11 cellular contexts compared by ENCODE assay signal in the genomic region with DNA sequence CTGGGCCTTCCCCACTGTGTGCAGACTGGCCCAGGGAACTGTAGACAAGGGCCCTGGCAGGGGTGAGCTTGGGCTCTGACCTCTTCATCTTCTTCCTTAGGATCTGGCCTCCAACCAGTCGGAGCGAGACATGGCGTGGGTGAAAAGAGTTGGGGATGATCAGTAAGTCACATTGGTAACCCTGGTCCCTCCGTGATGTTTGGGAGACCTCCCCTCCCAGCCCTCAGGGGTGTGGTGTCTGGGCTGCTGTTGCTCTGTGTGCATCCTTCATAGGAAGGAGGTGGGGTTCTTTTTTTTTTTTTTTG. TPM values are rescaled to one million over a fixed set of nuclear protein-coding genes. Genes with fewer than 3 reads are reported as not detected.
A peak's percentile ranks its signal among the peaks of the same experiment; 100 is the strongest.
DNase-seq lines count a peak whose midpoint lies in the region; ATAC-seq and TF ChIP-seq lines count a peak whose summit lies in the region.
"Had no signal": no experiment of that assay in that cellular context is flagged by ENCODE, and none has a peak within 500 bp of the region (broad histone marks: within the 10 kb centered on the region; RNA-seq: fewer than 3 reads in every experiment).

No MANE protein-coding gene starts in this region.

- no peak for ATAC-seq in SK-N-SH treated with all-trans-retinoic acid at 6 μM for 48 hours
- no peak for ATAC-seq in stimulated activated naive CD8-positive, alpha-beta T cell treated with anti-CD3 and anti-CD28 coated beads, Interleukin-15, Interleukin-2, amounts not matched to agents 100 U/mL and 50 U/mL, for 24 hours
- ATAC-seq in HG03460 (IDR thresholded peaks at IDR 0.05; ENCODE audit: unreplicated experiment), result no peak
- no peak for ATAC-seq in HG02588 (IDR thresholded peaks at IDR 0.05; ENCODE audit: unreplicated experiment)

- H3K9me2 ChIP-seq in SK-N-SH, result no peaks in the 10 kb centered on the region

- H3K27ac ChIP-seq in SK-N-SH (ENCODE audit: low read depth in 2 of 2, low read length in 1 of 2), result no peak overlapping the region
- H3K27ac ChIP-seq: 22Rv1 had no signal

- no peak for TF ChIP-seq EP300 in SK-N-SH (IDR thresholded peaks at IDR 0.05; ENCODE audit: borderline replicate concordance in 1 of 2, low read depth in 1 of 2, low read length in 1 of 2)

- POLR2A ChIA-PET in SK-N-SH (lab: Yijun Ruan, JAX), result no interaction called here

- H3F3A ChIP-seq in SK-N-SH (replicated peaks; ENCODE audit: insufficient read depth), result peaks cover 12% of the 10 kb centered on the region

- peaks cover 12 to 23% of the 10 kb centered on the region in 2 experiments for H3K36me3 ChIP-seq in SK-N-SH (replicated peaks in 1 of 2; ENCODE audit: control insufficient read depth in 1 of 2, insufficient read depth in 2 of 2, low read length in 1 of 2)

- H3K27me3 Mint-ChIP-seq in stimulated activated naive CD8-positive, alpha-beta T cell treated with anti-CD3 and anti-CD28 coated beads, Interleukin-15, Interleukin-2, amounts not matched to agents 100 ng/mL and 50 ng/mL, for 24 hours, result no peaks in the 10 kb centered on the region
- H3K27me3 Mint-ChIP-seq in endothelial cell (ENCODE audit: unreplicated experiment), result peaks cover 5% of the 10 kb centered on the region
- H3K27me3 Mint-ChIP-seq in type B pancreatic cell, result no peaks in the 10 kb centered on the region

- no peak overlapping the region for H3K4me2 ChIP-seq in SK-N-SH

- H3K36me3 Mint-ChIP-seq in stimulated activated naive CD8-positive, alpha-beta T cell treated with anti-CD3 and anti-CD28 coated beads, Interleukin-15, Interleukin-2, amounts not matched to agents 100 ng/mL and 50 ng/mL, for 24 hours (ENCODE audit: low read depth), result peaks cover 9% of the 10 kb centered on the region
- H3K36me3 Mint-ChIP-seq in endothelial cell (ENCODE audit: low read depth, unreplicated experiment) (peaks cover 27% of the 10 kb centered on the region), type B pancreatic cell (no peaks in the 10 kb centered on the region)

- no peaks in the 10 kb centered on the region for H3K79me2 ChIP-seq in SK-N-SH (ENCODE audit: insufficient read depth)

- no peak overlapping the region for H2AFZ ChIP-seq in SK-N-SH (ENCODE audit: low read depth)

- no peak overlapping the region for H3K4me3 ChIP-seq in SK-N-SH (ENCODE audit: low read depth in 2 of 2, low read length in 1 of 2)

- TF ChIP-seq RAD21 in SK-N-SH (IDR thresholded peaks at IDR 0.05; ENCODE audit: low read length), result no peak

- TF ChIP-seq CTCF in SK-N-SH (IDR thresholded peaks at IDR 0.05) (no peak), endothelial cell (IDR thresholded peaks at IDR 0.05; ENCODE audit: unreplicated experiment) (no peak), type B pancreatic cell (conservative IDR thresholded peaks at IDR 0.05) (no peak)

- H3K9me3 Mint-ChIP-seq in stimulated activated naive CD8-positive, alpha-beta T cell treated with anti-CD3 and anti-CD28 coated beads, Interleukin-15, Interleukin-2, amounts not matched to agents 100 ng/mL and 50 ng/mL, for 24 hours, result no peaks in the 10 kb centered on the region
- H3K9me3 Mint-ChIP-seq in endothelial cell (ENCODE audit: unreplicated experiment), result no peaks in the 10 kb centered on the region
- H3K9me3 Mint-ChIP-seq in type B pancreatic cell, result no peaks in the 10 kb centered on the region

- H3K27ac Mint-ChIP-seq in stimulated activated naive CD8-positive, alpha-beta T cell treated with anti-CD3 and anti-CD28 coated beads, Interleukin-15, Interleukin-2, amounts not matched to agents 100 ng/mL and 50 ng/mL, for 24 hours, result peak overlapping the region; percentile 6
- no peak overlapping the region for H3K27ac Mint-ChIP-seq in endothelial cell (ENCODE audit: unreplicated experiment)
- H3K27ac Mint-ChIP-seq in type B pancreatic cell, result no peak overlapping the region

- CTCF ChIA-PET in SK-N-SH (lab: Yijun Ruan, JAX), result interaction anchor here (0.6 to 11.3 kb wide), 31 partner anchors 9 to 197 kb away, joined by 3 to 211 read pairs (median 5); partner anchors contain the start of genes KPNB1, LRRC46, MRPL10 and OSBPL7

- no peak overlapping the region for H3K9ac ChIP-seq in SK-N-SH

- H3K4me1 Mint-ChIP-seq in stimulated activated naive CD8-positive, alpha-beta T cell treated with anti-CD3 and anti-CD28 coated beads, Interleukin-15, Interleukin-2, amounts not matched to agents 100 ng/mL and 50 ng/mL, for 24 hours (ENCODE audit: low read depth), result peaks cover 85% of the 10 kb centered on the region
- H3K4me1 Mint-ChIP-seq in endothelial cell (ENCODE audit: unreplicated experiment) (peaks cover 28% of the 10 kb centered on the region), type B pancreatic cell (ENCODE audit: unreplicated experiment) (peaks cover 4% of the 10 kb centered on the region)

- peaks cover 5 to 10% of the 10 kb centered on the region in 2 experiments; a peak in 1 of 4 replicates for H3K4me1 ChIP-seq in SK-N-SH (ENCODE audit: control insufficient read depth in 1 of 2, insufficient read depth in 2 of 2, low read depth in 1 of 2, low read length in 1 of 2)

- H3K9me3 ChIP-seq in SK-N-SH, result no peaks in the 10 kb centered on the region

- peaks cover 7% of the 10 kb centered on the region; the same call in 1 of the 2 replicates for H4K20me1 ChIP-seq in SK-N-SH (ENCODE audit: insufficient read depth)

- H3K4me3 Mint-ChIP-seq in stimulated activated naive CD8-positive, alpha-beta T cell treated with anti-CD3 and anti-CD28 coated beads, Interleukin-15, Interleukin-2, amounts not matched to agents 100 ng/mL and 50 ng/mL, for 24 hours, result peak overlapping the region; percentile 1
- H3K4me3 Mint-ChIP-seq in endothelial cell (ENCODE audit: unreplicated experiment) (peak overlapping the region; percentile 70), type B pancreatic cell (no peak overlapping the region)

- WGBS in SK-N-SH (ENCODE audit: low lambda C conversion rate), result 96% methylated on average over 4 of the region's 4 CpGs

- peak; percentile 19 for DNase-seq in SK-N-SH
- DNase-seq in stimulated activated naive CD8-positive, alpha-beta T cell treated with anti-CD3 and anti-CD28 coated beads, Interleukin-15, Interleukin-2, amounts not matched to agents 100 U/mL and 50 U/mL, for 24 hours, result no peak
- DNase-seq in endothelial cell (ENCODE audit: low spot score), result no peak
- DNase-seq in type B pancreatic cell (ENCODE audit: extremely low spot score, unreplicated experiment), result no peak

- no peaks in the 10 kb centered on the region for H3K27me3 ChIP-seq in SK-N-SH (ENCODE audit: insufficient read depth)

TF ChIP-seq in SK-N-SH, 30 proteins besides CTCF, POLR2A, EP300 and RAD21 (continues in another document):
- TF ChIP-seq, protein P1, sequence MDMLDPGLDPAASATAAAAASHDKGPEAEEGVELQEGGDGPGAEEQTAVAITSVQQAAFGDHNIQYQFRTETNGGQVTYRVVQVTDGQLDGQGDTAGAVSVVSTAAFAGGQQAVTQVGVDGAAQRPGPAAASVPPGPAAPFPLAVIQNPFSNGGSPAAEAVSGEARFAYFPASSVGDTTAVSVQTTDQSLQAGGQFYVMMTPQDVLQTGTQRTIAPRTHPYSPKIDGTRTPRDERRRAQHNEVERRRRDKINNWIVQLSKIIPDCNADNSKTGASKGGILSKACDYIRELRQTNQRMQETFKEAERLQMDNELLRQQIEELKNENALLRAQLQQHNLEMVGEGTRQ (IDR thresholded peaks at IDR 0.05; ENCODE audit: borderline replicate concordance, low read depth, low read length), result no peak

TF ChIP-seq in SK-N-SH treated with all-trans-retinoic acid at 6 μM for 48 hours, 23 proteins besides CTCF, POLR2A, EP300 and RAD21 (continues in another document):
- TF ChIP-seq ZFP3 (CRISPR knock-in tag; IDR thresholded peaks at IDR 0.05) (no peak), ZNF70 (CRISPR knock-in tag; IDR thresholded peaks at IDR 0.05) (no peak), CSDC2 (CRISPR knock-in tag; IDR thresholded peaks at IDR 0.05) (no peak), ESRRG (CRISPR knock-in tag; IDR thresholded peaks at IDR 0.05) (no peak), TOX (CRISPR knock-in tag; IDR thresholded peaks at IDR 0.05; ENCODE audit: borderline replicate concordance) (no peak), SNAI2 (CRISPR knock-in tag; IDR thresholded peaks at IDR 0.05) (no peak)
- TF ChIP-seq, protein P2, sequence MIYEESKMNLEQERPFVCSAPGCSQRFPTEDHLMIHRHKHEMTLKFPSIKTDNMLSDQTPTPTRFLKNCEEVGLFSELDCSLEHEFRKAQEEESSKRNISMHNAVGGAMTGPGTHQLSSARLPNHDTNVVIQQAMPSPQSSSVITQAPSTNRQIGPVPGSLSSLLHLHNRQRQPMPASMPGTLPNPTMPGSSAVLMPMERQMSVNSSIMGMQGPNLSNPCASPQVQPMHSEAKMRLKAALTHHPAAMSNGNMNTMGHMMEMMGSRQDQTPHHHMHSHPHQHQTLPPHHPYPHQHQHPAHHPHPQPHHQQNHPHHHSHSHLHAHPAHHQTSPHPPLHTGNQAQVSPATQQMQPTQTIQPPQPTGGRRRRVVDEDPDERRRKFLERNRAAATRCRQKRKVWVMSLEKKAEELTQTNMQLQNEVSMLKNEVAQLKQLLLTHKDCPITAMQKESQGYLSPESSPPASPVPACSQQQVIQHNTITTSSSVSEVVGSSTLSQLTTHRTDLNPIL (CRISPR knock-in tag; IDR thresholded peaks at IDR 0.05; ENCODE audit: low read depth), result no peak

RNA-seq across cellular contexts. Expression of gene TBKBP1, which starts 5.5 kb away (rescaled TPM):
- polyA plus RNA-seq in SK-N-SH (2012; rRNA removed), result 11.5 and 14.4 TPM in 2 replicates
- polyA plus RNA-seq in SK-N-SH (2012; cell fraction: cytosol; rRNA removed), result 7.3 and 10.0 TPM in 2 replicates
- polyA plus RNA-seq in SK-N-SH (2012; cell fraction: nucleus; rRNA removed), result 83.8 and 86.9 TPM in 2 replicates
- total RNA-seq in endothelial cell (ENCODE audit: unreplicated experiment), result 31.4 TPM
- 10.5 and 19.7 TPM in 2 replicates for total RNA-seq in type B pancreatic cell (ENCODE audit: low replicate concordance)

RNA-seq across cellular contexts. Expression of gene TBX21, which starts 33.5 kb away (rescaled TPM):
- polyA plus RNA-seq in SK-N-SH (2012; rRNA removed), result not detected in 2 replicates
- not detected in 2 replicates for polyA plus RNA-seq in SK-N-SH (2012; cell fraction: cytosol; rRNA removed)
- polyA plus RNA-seq in SK-N-SH (2012; cell fraction: nucleus; rRNA removed), result not detected in 2 replicates
- total RNA-seq in endothelial cell (ENCODE audit: unreplicated experiment), result 0.21 TPM
- not detected in 2 replicates for total RNA-seq in type B pancreatic cell (ENCODE audit: low replicate concordance)
- total RNA-seq: HepG2 had no signal
- polyA plus RNA-seq: BJ, HepG2 had no signal

RNA-seq across cellular contexts. Expression of gene KPNB1, which starts 49.8 kb away (rescaled TPM):
- polyA plus RNA-seq in SK-N-SH (2012; rRNA removed), result 89.5 and 142 TPM in 2 replicates
- 99.2 and 142 TPM in 2 replicates for polyA plus RNA-seq in SK-N-SH (2012; cell fraction: cytosol; rRNA removed)
- 142 and 235 TPM in 2 replicates for polyA plus RNA-seq in SK-N-SH (2012; cell fraction: nucleus; rRNA removed)
- total RNA-seq in endothelial cell (ENCODE audit: unreplicated experiment) (376 TPM), type B pancreatic cell (ENCODE audit: low replicate concordance) (300 and 372 TPM in 2 replicates)
